ENCODE assay signal across 29 cellular contexts in the genomic region with DNA sequence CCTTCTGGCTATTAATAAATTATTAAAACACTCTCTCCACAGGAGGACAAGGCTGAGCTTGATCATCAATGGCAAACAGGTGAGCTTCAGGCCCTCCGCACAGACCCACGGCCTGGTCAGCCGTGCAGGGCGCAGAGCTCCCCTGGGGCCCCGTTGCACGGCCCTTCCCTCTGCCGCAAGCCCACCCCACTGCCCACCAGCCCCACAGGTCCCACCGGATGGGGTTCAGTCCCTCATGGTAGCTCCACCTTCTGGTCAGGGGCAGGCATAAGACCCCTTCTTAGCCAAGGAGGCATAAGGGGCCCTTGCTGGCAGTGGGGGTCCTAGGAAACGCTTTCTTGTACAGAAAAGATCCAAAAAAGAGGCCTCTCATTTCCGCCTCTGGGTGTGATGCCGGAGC.
DNase-seq lines count a peak whose midpoint lies in the region; ATAC-seq, FAIRE-seq and TF ChIP-seq lines count a peak whose summit lies in the region.
"Had no signal": no experiment of that assay in that cellular context is flagged by ENCODE, and none has a peak within 500 bp of the region (broad histone marks: within the 10 kb centered on the region; RNA-seq: fewer than 3 reads in every experiment).

No MANE protein-coding gene starts in this region.

- no peak overlapping the region for H3K27ac ChIP-seq in heart left ventricle
- no peak overlapping the region for H3K27ac ChIP-seq in HEK293 (ENCODE audit: extremely low read depth, low read depth, low read length)
- H3K27ac ChIP-seq in neural progenitor cell: no peak overlapping the region
- H3K27ac ChIP-seq: colonic mucosa, HL-60, testis, vagina had no signal

- H4K20me1 ChIP-seq in neural progenitor cell (ENCODE audit: low read depth): peaks cover 18% of the 10 kb centered on the region

- peaks cover 0 to 10% (median 0%) of the 10 kb centered on the region in 12 donors for H3K4me1 ChIP-seq in heart left ventricle
- 0 out of 2 replicates have a peak, but pooled peaks cover 5% of the 10 kb centered on the region for H3K4me1 ChIP-seq in HEK293 (ENCODE audit: control insufficient read depth, insufficient read depth, low read length)
- H3K4me1 ChIP-seq in neural progenitor cell: no peaks in the 10 kb centered on the region
- H3K4me1 ChIP-seq: colonic mucosa, vagina had no signal

- H3K36me3 Mint-ChIP-seq in neural progenitor cell: peaks cover 15% of the 10 kb centered on the region
- H3K36me3 Mint-ChIP-seq: activated naive CD8-positive, alpha-beta T cell treated with anti-CD3 and anti-CD28 coated beads for 36 hours had no signal

- TF ChIP-seq POLR2A in heart left ventricle (IDR thresholded peaks at IDR 0.05) (no peak), GM12892 (IDR thresholded peaks at IDR 0.05; ENCODE audit: low read depth, low read length) (no peak)

- TF ChIP-seq CTCF in heart left ventricle (IDR thresholded peaks at IDR 0.05) (peak in 1 of 12 donors; percentile 7), HEK293 (tag by site-specific recombination; IDR thresholded peaks at IDR 0.05) (0 out of 2 replicates have a peak, but pooled peaks have one; percentile 8), astrocyte of the spinal cord (IDR thresholded peaks at IDR 0.05; ENCODE audit: low read depth, low read length) (peak; percentile 34), neural progenitor cell (IDR thresholded peaks at IDR 0.05) (peak; percentile 44)

- H2AFZ ChIP-seq in neural progenitor cell (replicated peaks): no peak overlapping the region

- POLR2A ChIA-PET in HEK293 (lab: Yijun Ruan, JAX): no interaction called here

- H3K27ac Mint-ChIP-seq in neural progenitor cell: no peak overlapping the region
- H3K27ac Mint-ChIP-seq: activated naive CD8-positive, alpha-beta T cell treated with anti-CD3 and anti-CD28 coated beads for 36 hours; activated T-helper 2 cell treated with anti-CD3 and anti-CD28 coated beads, Interferon-gamma antibody, Interleukin-2, Interleukin-4, amounts not matched to agents 10 μg/mL and 5 μg/mL and 100 μg/mL, durations not matched to agents 14 hours and 24 hours and 36 hours; stimulated activated effector memory CD8-positive, alpha-beta T cell treated with anti-CD3 and anti-CD28 coated beads, Interleukin-12 subunit alpha, Interleukin-12 subunit beta, amount 100 ng/mL, for 72 hours had no signal

- DNase-seq in Right ventricle myocardium inferior (ENCODE audit: missing footprints) (peak; percentile 45), heart left ventricle (no peak), astrocyte of the spinal cord (ENCODE audit: low read depth, low spot score) (no peak), neural progenitor cell (ENCODE audit: low spot score) (peak; percentile 24), dedifferentiated amniotic fluid mesenchymal stem cell (ENCODE audit: extremely low spot score) (no peak), NCI-H748 (lab: John Stamatoyannopoulos, UW; ENCODE audit: unreplicated experiment) (no peak), GM12892 (ENCODE audit: insufficient read length) (no peak)
- DNase-seq: activated CD4-positive, alpha-beta T cell treated with anti-CD3 and anti-CD28 coated beads, Interleukin-2, amount 50 U/mL, for 1 hour; activated CD8-positive, alpha-beta memory T cell treated with anti-CD3 and anti-CD28 coated beads, Interleukin-2, amount 50 U/mL, for 4 hours; activated naive CD8-positive, alpha-beta T cell treated with anti-CD3 and anti-CD28 coated beads for 36 hours; C1 segment of cervical spinal cord; colonic mucosa; DMS 273 treated with DMSO at 0.1 percent for 48 hours; GF-D8; islet precursor cell; MG63; NCI-H1436; NCI-H2171; NCI-H526 treated with DMSO at 0.1 percent for 48 hours; SHP77 treated with DMSO at 0.1 percent for 48 hours; testis had no signal

- WGBS in heart left ventricle, 4 donors: 90 to 96% (median 95%) methylated on average over 8 to 11 of the region's 11 CpGs

- H3K27me3 ChIP-seq in heart left ventricle: no peaks in the 10 kb centered on the region
- H3K27me3 ChIP-seq in neural progenitor cell: no peaks in the 10 kb centered on the region
- H3K27me3 ChIP-seq: colonic mucosa, MG63, testis, vagina had no signal

- CTCF ChIA-PET in HEK293 (lab: Yijun Ruan, JAX): no interaction called here

- no peak overlapping the region for H3K4me3 Mint-ChIP-seq in neural progenitor cell
- H3K4me3 Mint-ChIP-seq: activated naive CD8-positive, alpha-beta T cell treated with anti-CD3 and anti-CD28 coated beads for 36 hours; stimulated activated effector memory CD8-positive, alpha-beta T cell treated with anti-CD3 and anti-CD28 coated beads, Interleukin-12 subunit alpha, Interleukin-12 subunit beta, amount 100 ng/mL, for 72 hours had no signal

- no peak overlapping the region for H3K4me2 ChIP-seq in neural progenitor cell

- H3K9ac ChIP-seq in neural progenitor cell: no peak overlapping the region

- H3K9me3 Mint-ChIP-seq in neural progenitor cell: no peaks in the 10 kb centered on the region
- H3K9me3 Mint-ChIP-seq: activated naive CD8-positive, alpha-beta T cell treated with anti-CD3 and anti-CD28 coated beads for 36 hours; activated T-helper 2 cell treated with anti-CD3 and anti-CD28 coated beads, Interferon-gamma antibody, Interleukin-2, Interleukin-4, amounts not matched to agents 10 μg/mL and 5 μg/mL and 100 μg/mL, durations not matched to agents 14 hours and 24 hours and 36 hours; stimulated activated effector memory CD8-positive, alpha-beta T cell treated with anti-CD3 and anti-CD28 coated beads, Interleukin-12 subunit alpha, Interleukin-12 subunit beta, amount 100 ng/mL, for 72 hours had no signal

- ATAC-seq in Right ventricle myocardium inferior: no peak
- no peak for ATAC-seq in heart left ventricle
- ATAC-seq: sciatic nerve; stimulated activated effector memory CD8-positive, alpha-beta T cell treated with anti-CD3 and anti-CD28 coated beads, Interleukin-12 subunit alpha, Interleukin-12 subunit beta, amount 100 ng/mL, for 72 hours had no signal

- H3F3A ChIP-seq in neural progenitor cell (ENCODE audit: low read depth): no peaks in the 10 kb centered on the region

- intact Hi-C loops in Right ventricle myocardium inferior (cut with DNase I) (no loop called here), heart left ventricle (cut with DNase I) (no loop called here)

- H3K36me3 ChIP-seq in heart left ventricle (peaks cover 0 to 47% (median 11%) of the 10 kb centered on the region in 9 donors), HEK293 (ENCODE audit: control insufficient read depth in 2 of 2, insufficient read depth in 1 of 2, low read length in 2 of 2) (peaks cover 0 to 50% of the 10 kb centered on the region in 2 experiments; a peak in 1 of 3 replicates), neural progenitor cell (no peaks in the 10 kb centered on the region)
- H3K36me3 ChIP-seq: colonic mucosa had no signal

- H3K4me1 Mint-ChIP-seq in neural progenitor cell: peaks cover 19% of the 10 kb centered on the region
- H3K4me1 Mint-ChIP-seq: activated naive CD8-positive, alpha-beta T cell treated with anti-CD3 and anti-CD28 coated beads for 36 hours had no signal

- peaks cover 2% of the 10 kb centered on the region for H3K27me3 Mint-ChIP-seq in neural progenitor cell (ENCODE audit: insufficient read depth, low read depth)
- H3K27me3 Mint-ChIP-seq: activated naive CD8-positive, alpha-beta T cell treated with anti-CD3 and anti-CD28 coated beads for 36 hours had no signal

- FAIRE-seq in GM12892 (lab: Jason Lieb, UNC): no peak
- FAIRE-seq: A204.1, endometrium had no signal

- H3K9me3 ChIP-seq in heart left ventricle: no peaks in the 10 kb centered on the region
- H3K9me3 ChIP-seq in HEK293 (ENCODE audit: control insufficient read depth, insufficient read depth, low read depth, low read length): no peaks in the 10 kb centered on the region
- H3K9me3 ChIP-seq in neural progenitor cell (ENCODE audit: low read depth): no peaks in the 10 kb centered on the region
- H3K9me3 ChIP-seq: colonic mucosa, MG63, testis, vagina had no signal

- no peaks in the 10 kb centered on the region for H3K79me2 ChIP-seq in neural progenitor cell (ENCODE audit: low read depth)

- in situ Hi-C loops in astrocyte of the spinal cord (cut with HindIII; ENCODE audit: low sequenced_read_pairs): no loop called here

- H3K4me3 ChIP-seq in heart left ventricle (no peak overlapping the region), HEK293 (ENCODE audit: low read depth, low read length) (no peak overlapping the region), astrocyte of the spinal cord (ENCODE audit: low read depth, low read length) (no peak overlapping the region), neural progenitor cell (no peak overlapping the region)
- H3K4me3 ChIP-seq: colonic mucosa, MG63, testis, vagina had no signal

TF ChIP-seq in HEK293, 187 proteins besides CTCF, POLR2A, EP300 and RAD21:
- no peak for TF ChIP-seq ZNF292 (tag by site-specific recombination; IDR thresholded peaks at IDR 0.05; ENCODE audit: borderline replicate concordance, low read depth)
- TF ChIP-seq GLI4 (tag by site-specific recombination; IDR thresholded peaks at IDR 0.05): no peak
- no peak for TF ChIP-seq ZNF610 (tag by site-specific recombination; IDR thresholded peaks at IDR 0.05; ENCODE audit: borderline replicate concordance)
- TF ChIP-seq, protein P1, sequence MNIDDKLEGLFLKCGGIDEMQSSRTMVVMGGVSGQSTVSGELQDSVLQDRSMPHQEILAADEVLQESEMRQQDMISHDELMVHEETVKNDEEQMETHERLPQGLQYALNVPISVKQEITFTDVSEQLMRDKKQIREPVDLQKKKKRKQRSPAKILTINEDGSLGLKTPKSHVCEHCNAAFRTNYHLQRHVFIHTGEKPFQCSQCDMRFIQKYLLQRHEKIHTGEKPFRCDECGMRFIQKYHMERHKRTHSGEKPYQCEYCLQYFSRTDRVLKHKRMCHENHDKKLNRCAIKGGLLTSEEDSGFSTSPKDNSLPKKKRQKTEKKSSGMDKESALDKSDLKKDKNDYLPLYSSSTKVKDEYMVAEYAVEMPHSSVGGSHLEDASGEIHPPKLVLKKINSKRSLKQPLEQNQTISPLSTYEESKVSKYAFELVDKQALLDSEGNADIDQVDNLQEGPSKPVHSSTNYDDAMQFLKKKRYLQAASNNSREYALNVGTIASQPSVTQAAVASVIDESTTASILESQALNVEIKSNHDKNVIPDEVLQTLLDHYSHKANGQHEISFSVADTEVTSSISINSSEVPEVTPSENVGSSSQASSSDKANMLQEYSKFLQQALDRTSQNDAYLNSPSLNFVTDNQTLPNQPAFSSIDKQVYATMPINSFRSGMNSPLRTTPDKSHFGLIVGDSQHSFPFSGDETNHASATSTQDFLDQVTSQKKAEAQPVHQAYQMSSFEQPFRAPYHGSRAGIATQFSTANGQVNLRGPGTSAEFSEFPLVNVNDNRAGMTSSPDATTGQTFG (tag by site-specific recombination; IDR thresholded peaks at IDR 0.05; ENCODE audit: borderline replicate concordance): no peak

Comparison
In these comparisons a context has a peak if more than half of its experiments do, and no peak if none do; other contexts are left out.
1. DNase-seq: peak in Right ventricle myocardium inferior (single experiment) and neural progenitor cell (single experiment); none in heart left ventricle (0 of 5), astrocyte of the spinal cord (single experiment), dedifferentiated amniotic fluid mesenchymal stem cell (single experiment), NCI-H748 (single experiment) and GM12892 (single experiment).